In the genomic region with DNA sequence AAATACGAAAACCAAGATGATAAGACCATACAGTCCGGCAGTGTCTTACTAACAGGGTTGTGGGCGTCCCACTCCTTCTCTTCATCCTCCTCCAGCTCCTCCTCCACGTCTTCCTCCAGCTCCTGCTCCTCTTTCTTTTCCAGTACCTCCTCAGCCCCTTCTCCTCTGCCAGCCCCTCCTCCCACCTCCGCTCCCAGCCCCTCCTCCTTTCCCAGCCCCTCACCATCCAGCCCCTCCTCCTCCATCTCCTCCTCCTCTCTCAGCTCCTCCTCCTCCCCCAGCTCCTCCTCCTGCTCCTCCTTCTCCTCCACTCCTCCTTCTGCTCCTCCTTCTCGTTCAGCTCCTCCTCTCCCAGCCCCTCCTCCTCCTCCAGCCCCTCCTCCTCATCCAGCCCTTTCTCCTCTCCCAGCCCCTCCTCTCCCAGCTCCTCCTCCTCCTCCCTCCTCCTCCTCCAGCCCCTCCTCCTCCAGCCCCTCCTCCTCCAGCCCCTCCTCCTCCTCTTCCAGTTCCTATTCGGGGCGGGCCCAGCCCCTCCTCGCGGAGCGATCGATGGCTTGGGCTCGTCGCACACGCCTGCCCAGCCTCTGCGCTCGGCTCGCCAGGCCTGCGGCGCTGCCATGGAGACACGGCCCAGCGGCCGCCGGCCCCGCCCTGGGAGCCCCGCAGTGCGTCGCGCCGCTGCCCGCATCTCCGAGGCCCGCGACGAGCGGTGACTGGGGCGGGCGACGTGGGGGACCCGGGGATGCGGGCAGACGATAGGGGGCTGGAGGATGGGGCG, we compare ENCODE assay signal across 1 cellular context.
A peak's percentile ranks its signal among the peaks of the same experiment; 100 is the strongest.
TF ChIP-seq lines count a peak whose summit lies in the region.

A gene with protein sequence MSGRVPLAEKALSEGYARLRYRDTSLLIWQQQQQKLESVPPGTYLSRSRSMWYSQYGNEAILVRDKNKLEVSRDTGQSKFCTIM (plus strand): TSS at position 654 of the 778 bp plus-strand sequence. CDS start 1,267 bp downstream, outside the sequence.

TF ChIP-seq in HepG2, 621 proteins besides CTCF, POLR2A, EP300 and RAD21 (continued from another document and continues in another):
- TF ChIP-seq, protein P1, sequence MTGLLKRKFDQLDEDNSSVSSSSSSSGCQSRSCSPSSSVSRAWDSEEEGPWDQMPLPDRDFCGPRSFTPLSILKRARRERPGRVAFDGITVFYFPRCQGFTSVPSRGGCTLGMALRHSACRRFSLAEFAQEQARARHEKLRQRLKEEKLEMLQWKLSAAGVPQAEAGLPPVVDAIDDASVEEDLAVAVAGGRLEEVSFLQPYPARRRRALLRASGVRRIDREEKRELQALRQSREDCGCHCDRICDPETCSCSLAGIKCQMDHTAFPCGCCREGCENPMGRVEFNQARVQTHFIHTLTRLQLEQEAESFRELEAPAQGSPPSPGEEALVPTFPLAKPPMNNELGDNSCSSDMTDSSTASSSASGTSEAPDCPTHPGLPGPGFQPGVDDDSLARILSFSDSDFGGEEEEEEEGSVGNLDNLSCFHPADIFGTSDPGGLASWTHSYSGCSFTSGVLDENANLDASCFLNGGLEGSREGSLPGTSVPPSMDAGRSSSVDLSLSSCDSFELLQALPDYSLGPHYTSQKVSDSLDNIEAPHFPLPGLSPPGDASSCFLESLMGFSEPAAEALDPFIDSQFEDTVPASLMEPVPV (CRISPR knock-in tag; IDR thresholded peaks at IDR 0.05) = no peak
- TF ChIP-seq REPIN1 (CRISPR knock-in tag; IDR thresholded peaks at IDR 0.05; ENCODE audit: borderline replicate concordance, low read depth) (no peak), ATF5 (CRISPR knock-in tag; IDR thresholded peaks at IDR 0.05; ENCODE audit: low read depth) (0 out of 2 replicates have a peak, but pooled peaks have one; percentile 49), SMAD3 (CRISPR knock-in tag; IDR thresholded peaks at IDR 0.05) (no peak), HDAC1 (CRISPR knock-in tag; IDR thresholded peaks at IDR 0.05) (peak; percentile 55; the same call in 1 of the 2 replicates), SATB2 (CRISPR knock-in tag; IDR thresholded peaks at IDR 0.05) (no peak), CREB3 (CRISPR knock-in tag; IDR thresholded peaks at IDR 0.05) (no peak), TERF1 (CRISPR knock-in tag; IDR thresholded peaks at IDR 0.05) (no peak), ZNF616 (CRISPR knock-in tag; IDR thresholded peaks at IDR 0.05; ENCODE audit: low read depth) (no peak), POLR2AphosphoS2 (IDR thresholded peaks at IDR 0.05; ENCODE audit: low read depth, low read length) (peak; percentile 94), SIN3A (IDR thresholded peaks at IDR 0.05; ENCODE audit: borderline replicate concordance, low read depth, low read length) (peak; percentile 77; the same call in 1 of the 2 replicates), TBP (CRISPR knock-in tag; IDR thresholded peaks at IDR 0.05) (no peak), ZNF879 (CRISPR knock-in tag; IDR thresholded peaks at IDR 0.05) (no peak), ZMAT5 (CRISPR knock-in tag; IDR thresholded peaks at IDR 0.05; ENCODE audit: borderline replicate concordance, low read depth) (no peak), SCMH1 (CRISPR knock-in tag; IDR thresholded peaks at IDR 0.05; ENCODE audit: borderline replicate concordance) (no peak), SNAPC5 (CRISPR knock-in tag; IDR thresholded peaks at IDR 0.05; ENCODE audit: borderline replicate concordance) (no peak), KLF16 (CRISPR knock-in tag; IDR thresholded peaks at IDR 0.05) (no peak), CENPBD1 (CRISPR knock-in tag; IDR thresholded peaks at IDR 0.05; ENCODE audit: borderline replicate concordance, low read depth) (no peak), ZNF850 (CRISPR knock-in tag; conservative IDR thresholded peaks at IDR 0.05) (no peak), ZNF547 (CRISPR knock-in tag; IDR thresholded peaks at IDR 0.05) (no peak), HNRNPL (IDR thresholded peaks at IDR 0.05; ENCODE audit: low read depth, low read length) (no peak), PHB2 (IDR thresholded peaks at IDR 0.05; ENCODE audit: partially characterized antibody) (no peak), MXD3 (CRISPR knock-in tag; IDR thresholded peaks at IDR 0.05) (no peak; the same call in 1 of the 2 replicates), ONECUT2 (CRISPR knock-in tag; IDR thresholded peaks at IDR 0.05) (peak; percentile 79), KLF12 (CRISPR knock-in tag; IDR thresholded peaks at IDR 0.05; ENCODE audit: borderline replicate concordance) (peak; percentile 75), ZNF83 (CRISPR knock-in tag; IDR thresholded peaks at IDR 0.05; ENCODE audit: borderline replicate concordance) (no peak), SMAD9 (CRISPR knock-in tag; IDR thresholded peaks at IDR 0.05) (no peak), ARID2 (CRISPR knock-in tag; IDR thresholded peaks at IDR 0.05; ENCODE audit: borderline replicate concordance) (no peak), SETDB1 (CRISPR knock-in tag; IDR thresholded peaks at IDR 0.05; ENCODE audit: borderline replicate concordance) (no peak), JUND (CRISPR knock-in tag; IDR thresholded peaks at IDR 0.05) (no peak), MAFF (IDR thresholded peaks at IDR 0.05; ENCODE audit: low read depth, low read length) (no peak), ZNF883 (CRISPR knock-in tag; IDR thresholded peaks at IDR 0.05; ENCODE audit: not compliant biosample characterization) (no peak), NFYB (CRISPR knock-in tag; IDR thresholded peaks at IDR 0.05) (no peak), SOX5 (CRISPR knock-in tag; IDR thresholded peaks at IDR 0.05; ENCODE audit: borderline replicate concordance) (no peak), ZNF253 (CRISPR knock-in tag; IDR thresholded peaks at IDR 0.05; ENCODE audit: borderline replicate concordance) (no peak), ARNT (IDR thresholded peaks at IDR 0.05) (no peak), POGZ (CRISPR knock-in tag; IDR thresholded peaks at IDR 0.05) (no peak), CCDC6 (CRISPR knock-in tag; IDR thresholded peaks at IDR 0.05) (no peak), GFI1 (CRISPR knock-in tag; IDR thresholded peaks at IDR 0.05; ENCODE audit: borderline replicate concordance) (no peak; the same call in 1 of the 2 replicates), FOXM1 (CRISPR knock-in tag; IDR thresholded peaks at IDR 0.05) (no peak), CREM (IDR thresholded peaks at IDR 0.05) (no peak), CREM (CRISPR knock-in tag; IDR thresholded peaks at IDR 0.05) (no peak), GATAD2A (CRISPR knock-in tag; IDR thresholded peaks at IDR 0.05) (no peak), JUNB (CRISPR knock-in tag; IDR thresholded peaks at IDR 0.05; ENCODE audit: borderline replicate concordance) (no peak), HMG20A (CRISPR knock-in tag; IDR thresholded peaks at IDR 0.05; ENCODE audit: borderline replicate concordance) (no peak), ZNF567 (CRISPR knock-in tag; IDR thresholded peaks at IDR 0.05; ENCODE audit: borderline replicate concordance) (no peak), ZNF230 (CRISPR knock-in tag; IDR thresholded peaks at IDR 0.05) (no peak), ZNF3 (CRISPR knock-in tag; IDR thresholded peaks at IDR 0.05) (no peak), NFIC (IDR thresholded peaks at IDR 0.05; ENCODE audit: low read length) (no peak)
- TF ChIP-seq, protein P2, sequence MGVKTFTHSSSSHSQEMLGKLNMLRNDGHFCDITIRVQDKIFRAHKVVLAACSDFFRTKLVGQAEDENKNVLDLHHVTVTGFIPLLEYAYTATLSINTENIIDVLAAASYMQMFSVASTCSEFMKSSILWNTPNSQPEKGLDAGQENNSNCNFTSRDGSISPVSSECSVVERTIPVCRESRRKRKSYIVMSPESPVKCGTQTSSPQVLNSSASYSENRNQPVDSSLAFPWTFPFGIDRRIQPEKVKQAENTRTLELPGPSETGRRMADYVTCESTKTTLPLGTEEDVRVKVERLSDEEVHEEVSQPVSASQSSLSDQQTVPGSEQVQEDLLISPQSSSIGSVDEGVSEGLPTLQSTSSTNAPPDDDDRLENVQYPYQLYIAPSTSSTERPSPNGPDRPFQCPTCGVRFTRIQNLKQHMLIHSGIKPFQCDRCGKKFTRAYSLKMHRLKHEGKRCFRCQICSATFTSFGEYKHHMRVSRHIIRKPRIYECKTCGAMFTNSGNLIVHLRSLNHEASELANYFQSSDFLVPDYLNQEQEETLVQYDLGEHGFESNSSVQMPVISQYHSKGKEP (CRISPR knock-in tag; IDR thresholded peaks at IDR 0.05) = no peak
- TF ChIP-seq, protein P3, sequence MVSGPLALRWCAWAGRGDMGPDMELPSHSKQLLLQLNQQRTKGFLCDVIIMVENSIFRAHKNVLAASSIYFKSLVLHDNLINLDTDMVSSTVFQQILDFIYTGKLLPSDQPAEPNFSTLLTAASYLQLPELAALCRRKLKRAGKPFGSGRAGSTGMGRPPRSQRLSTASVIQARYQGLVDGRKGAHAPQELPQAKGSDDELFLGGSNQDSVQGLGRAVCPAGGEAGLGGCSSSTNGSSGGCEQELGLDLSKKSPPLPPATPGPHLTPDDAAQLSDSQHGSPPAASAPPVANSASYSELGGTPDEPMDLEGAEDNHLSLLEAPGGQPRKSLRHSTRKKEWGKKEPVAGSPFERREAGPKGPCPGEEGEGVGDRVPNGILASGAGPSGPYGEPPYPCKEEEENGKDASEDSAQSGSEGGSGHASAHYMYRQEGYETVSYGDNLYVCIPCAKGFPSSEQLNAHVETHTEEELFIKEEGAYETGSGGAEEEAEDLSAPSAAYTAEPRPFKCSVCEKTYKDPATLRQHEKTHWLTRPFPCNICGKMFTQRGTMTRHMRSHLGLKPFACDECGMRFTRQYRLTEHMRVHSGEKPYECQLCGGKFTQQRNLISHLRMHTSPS (CRISPR knock-in tag; IDR thresholded peaks at IDR 0.05; ENCODE audit: low read depth) = no peak
- TF ChIP-seq, protein P4, sequence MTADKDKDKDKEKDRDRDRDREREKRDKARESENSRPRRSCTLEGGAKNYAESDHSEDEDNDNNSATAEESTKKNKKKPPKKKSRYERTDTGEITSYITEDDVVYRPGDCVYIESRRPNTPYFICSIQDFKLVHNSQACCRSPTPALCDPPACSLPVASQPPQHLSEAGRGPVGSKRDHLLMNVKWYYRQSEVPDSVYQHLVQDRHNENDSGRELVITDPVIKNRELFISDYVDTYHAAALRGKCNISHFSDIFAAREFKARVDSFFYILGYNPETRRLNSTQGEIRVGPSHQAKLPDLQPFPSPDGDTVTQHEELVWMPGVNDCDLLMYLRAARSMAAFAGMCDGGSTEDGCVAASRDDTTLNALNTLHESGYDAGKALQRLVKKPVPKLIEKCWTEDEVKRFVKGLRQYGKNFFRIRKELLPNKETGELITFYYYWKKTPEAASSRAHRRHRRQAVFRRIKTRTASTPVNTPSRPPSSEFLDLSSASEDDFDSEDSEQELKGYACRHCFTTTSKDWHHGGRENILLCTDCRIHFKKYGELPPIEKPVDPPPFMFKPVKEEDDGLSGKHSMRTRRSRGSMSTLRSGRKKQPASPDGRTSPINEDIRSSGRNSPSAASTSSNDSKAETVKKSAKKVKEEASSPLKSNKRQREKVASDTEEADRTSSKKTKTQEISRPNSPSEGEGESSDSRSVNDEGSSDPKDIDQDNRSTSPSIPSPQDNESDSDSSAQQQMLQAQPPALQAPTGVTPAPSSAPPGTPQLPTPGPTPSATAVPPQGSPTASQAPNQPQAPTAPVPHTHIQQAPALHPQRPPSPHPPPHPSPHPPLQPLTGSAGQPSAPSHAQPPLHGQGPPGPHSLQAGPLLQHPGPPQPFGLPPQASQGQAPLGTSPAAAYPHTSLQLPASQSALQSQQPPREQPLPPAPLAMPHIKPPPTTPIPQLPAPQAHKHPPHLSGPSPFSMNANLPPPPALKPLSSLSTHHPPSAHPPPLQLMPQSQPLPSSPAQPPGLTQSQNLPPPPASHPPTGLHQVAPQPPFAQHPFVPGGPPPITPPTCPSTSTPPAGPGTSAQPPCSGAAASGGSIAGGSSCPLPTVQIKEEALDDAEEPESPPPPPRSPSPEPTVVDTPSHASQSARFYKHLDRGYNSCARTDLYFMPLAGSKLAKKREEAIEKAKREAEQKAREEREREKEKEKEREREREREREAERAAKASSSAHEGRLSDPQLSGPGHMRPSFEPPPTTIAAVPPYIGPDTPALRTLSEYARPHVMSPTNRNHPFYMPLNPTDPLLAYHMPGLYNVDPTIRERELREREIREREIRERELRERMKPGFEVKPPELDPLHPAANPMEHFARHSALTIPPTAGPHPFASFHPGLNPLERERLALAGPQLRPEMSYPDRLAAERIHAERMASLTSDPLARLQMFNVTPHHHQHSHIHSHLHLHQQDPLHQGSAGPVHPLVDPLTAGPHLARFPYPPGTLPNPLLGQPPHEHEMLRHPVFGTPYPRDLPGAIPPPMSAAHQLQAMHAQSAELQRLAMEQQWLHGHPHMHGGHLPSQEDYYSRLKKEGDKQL (CRISPR knock-in tag; IDR thresholded peaks at IDR 0.05; ENCODE audit: low read depth) = no peak
